In the genomic region with DNA sequence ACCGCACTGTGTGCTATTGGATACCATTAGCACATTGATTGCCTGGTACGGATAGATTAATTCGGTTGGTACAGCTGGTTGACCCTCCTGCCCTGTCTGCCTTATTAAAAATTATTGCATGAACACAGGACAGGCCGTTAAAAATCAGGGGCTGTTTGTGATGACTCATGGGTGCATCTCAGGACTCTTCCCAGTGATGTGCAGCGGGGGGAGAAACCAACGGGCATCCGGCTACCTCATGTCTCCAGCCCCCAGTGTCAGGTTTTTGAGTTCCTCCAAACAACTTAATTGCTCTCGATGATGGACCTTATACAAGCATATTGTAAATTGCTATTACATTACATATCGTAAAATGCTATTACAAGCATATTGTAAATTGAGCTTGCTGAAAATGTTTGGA, we compare ENCODE assay signal across 23 cellular contexts.
DNase-seq lines count a peak whose midpoint lies in the region; ATAC-seq, FAIRE-seq and TF ChIP-seq lines count a peak whose summit lies in the region.
"Had no signal": no experiment of that assay in that cellular context is flagged by ENCODE, and none has a peak within 500 bp of the region (broad histone marks: within the 10 kb centered on the region; RNA-seq: fewer than 3 reads in every experiment).

No MANE protein-coding gene starts in this region.

- intact Hi-C loops in CD14-positive monocyte (cut with micrococcal nuclease), result no loop called here
- intact Hi-C loops in sciatic nerve (cut with DNase I), result no loop called here

- CTCF ChIA-PET in activated CD4-positive, alpha-beta memory T cell treated with anti-CD3 and anti-CD28 coated beads, Interleukin-2, amount 10 ng/mL, durations not matched to agents 7 days and 5 days (lab: Charles Lee), result no interaction called here

- ATAC-seq in sciatic nerve, result peak; percentile 46
- no peak for ATAC-seq in activated naive CD8-positive, alpha-beta T cell treated with anti-CD3 and anti-CD28 coated beads, Interleukin-2, amount 50 U/mL, for 24 hours
- no peak for ATAC-seq in activated T-cell treated with anti-CD3 and anti-CD28 coated beads, Interleukin-2, amount 50 U/mL, for 72 hours (replicated peaks in 1 of 2)
- ATAC-seq: GM12878, heart left ventricle had no signal

- H3K4me3 Mint-ChIP-seq in CD14-positive monocyte, result no peak overlapping the region
- no peak overlapping the region for H3K4me3 Mint-ChIP-seq in activated CD4-positive, alpha-beta memory T cell treated with anti-CD3 and anti-CD28 coated beads, Interleukin-2, amount 10 ng/mL, durations not matched to agents 7 days and 5 days
- no peak overlapping the region for H3K4me3 Mint-ChIP-seq in activated naive CD8-positive, alpha-beta T cell treated with anti-CD3 and anti-CD28 coated beads, Interleukin-2, amount 50 U/mL, for 24 hours
- no peak overlapping the region for H3K4me3 Mint-ChIP-seq in activated T-cell treated with anti-CD3 and anti-CD28 coated beads, Interleukin-2, amount 50 U/mL, for 72 hours

- H3K27ac Mint-ChIP-seq in CD14-positive monocyte, result no peak overlapping the region
- H3K27ac Mint-ChIP-seq in activated CD4-positive, alpha-beta memory T cell treated with anti-CD3 and anti-CD28 coated beads, Interleukin-2, amount 10 ng/mL, durations not matched to agents 7 days and 5 days, result no peak overlapping the region
- no peak overlapping the region for H3K27ac Mint-ChIP-seq in activated naive CD8-positive, alpha-beta T cell treated with anti-CD3 and anti-CD28 coated beads, Interleukin-2, amount 50 U/mL, for 24 hours
- H3K27ac Mint-ChIP-seq in activated T-cell treated with anti-CD3 and anti-CD28 coated beads, Interleukin-2, amount 50 U/mL, for 72 hours, result no peak overlapping the region

- DNase-seq in CD14-positive monocyte (ENCODE audit: low spot score), result peak; percentile 1
- peak; percentile 67 for DNase-seq in HTR-8/SVneo (ENCODE audit: insufficient read length, low spot score)
- DNase-seq in fibroblast of villous mesenchyme (ENCODE audit: low read depth), result peak; percentile 27
- DNase-seq in sciatic nerve (ENCODE audit: low spot score), result no peak
- DNase-seq in activated CD4-positive, alpha-beta memory T cell treated with anti-CD3 and anti-CD28 coated beads, Interleukin-2, amount 10 ng/mL, durations not matched to agents 7 days and 5 days, result no peak
- no peak for DNase-seq in activated naive CD8-positive, alpha-beta T cell treated with anti-CD3 and anti-CD28 coated beads, Interleukin-2, amount 50 U/mL, for 24 hours
- DNase-seq in NCI-H146 (lab: John Stamatoyannopoulos, UW), result no peak
- no peak for DNase-seq in activated T-cell treated with anti-CD3 and anti-CD28 coated beads, Interleukin-2, amount 50 U/mL, for 72 hours
- DNase-seq: activated CD4-positive, alpha-beta T cell treated with anti-CD3 and anti-CD28 coated beads, Interleukin-2, amount 50 U/mL, for 4 hours; activated naive CD4-positive, alpha-beta T cell; central memory CD4-positive, alpha-beta T cell; erythroblast; heart left ventricle; KG1; left ventricle myocardium inferior; NCI-H2029; NCI-H510A; stimulated activated naive CD4-positive, alpha-beta T cell treated with Interleukin-2 at 50 U/mL for 16 hours had no signal

- TF ChIP-seq CTCF in CD14-positive monocyte (IDR thresholded peaks at IDR 0.05) (no peak), fibroblast of villous mesenchyme (IDR thresholded peaks at IDR 0.05; ENCODE audit: insufficient read depth, low read depth, low read length) (no peak)

- FAIRE-seq in HTR-8/SVneo (lab: Jason Lieb, UNC), result no peak
- FAIRE-seq: D721Med, G401.6, GM12878 had no signal

- no peak overlapping the region for H3K4me3 ChIP-seq in fibroblast of villous mesenchyme (ENCODE audit: low read depth, low read length)
- H3K4me3 ChIP-seq: GM12878, heart left ventricle, left ventricle myocardium inferior, right atrium auricular region, tibial nerve had no signal

- no peaks in the 10 kb centered on the region for H3K4me1 Mint-ChIP-seq in CD14-positive monocyte
- no peaks in the 10 kb centered on the region for H3K4me1 Mint-ChIP-seq in activated CD4-positive, alpha-beta memory T cell treated with anti-CD3 and anti-CD28 coated beads, Interleukin-2, amount 10 ng/mL, durations not matched to agents 7 days and 5 days
- no peaks in the 10 kb centered on the region for H3K4me1 Mint-ChIP-seq in activated naive CD8-positive, alpha-beta T cell treated with anti-CD3 and anti-CD28 coated beads, Interleukin-2, amount 50 U/mL, for 24 hours
- H3K4me1 Mint-ChIP-seq in activated T-cell treated with anti-CD3 and anti-CD28 coated beads, Interleukin-2, amount 50 U/mL, for 72 hours (ENCODE audit: low read depth), result no peaks in the 10 kb centered on the region

- peaks cover 0 to 10% (median 5%) of the 10 kb centered on the region in 3 donors for H3K27me3 Mint-ChIP-seq in CD14-positive monocyte (ENCODE audit: low read depth in 3 of 3)
- H3K27me3 Mint-ChIP-seq in activated CD4-positive, alpha-beta memory T cell treated with anti-CD3 and anti-CD28 coated beads, Interleukin-2, amount 10 ng/mL, durations not matched to agents 7 days and 5 days, result no peaks in the 10 kb centered on the region
- no peaks in the 10 kb centered on the region for H3K27me3 Mint-ChIP-seq in activated naive CD8-positive, alpha-beta T cell treated with anti-CD3 and anti-CD28 coated beads, Interleukin-2, amount 50 U/mL, for 24 hours
- H3K27me3 Mint-ChIP-seq in activated T-cell treated with anti-CD3 and anti-CD28 coated beads, Interleukin-2, amount 50 U/mL, for 72 hours (ENCODE audit: low read depth), result no peaks in the 10 kb centered on the region

- POLR2A ChIA-PET in activated CD4-positive, alpha-beta memory T cell treated with anti-CD3 and anti-CD28 coated beads, Interleukin-2, amount 10 ng/mL, durations not matched to agents 7 days and 5 days (lab: Charles Lee), result no interaction called here

- H3K36me3 Mint-ChIP-seq in CD14-positive monocyte, result no peaks in the 10 kb centered on the region
- no peaks in the 10 kb centered on the region for H3K36me3 Mint-ChIP-seq in activated CD4-positive, alpha-beta memory T cell treated with anti-CD3 and anti-CD28 coated beads, Interleukin-2, amount 10 ng/mL, durations not matched to agents 7 days and 5 days (ENCODE audit: low read depth)
- no peaks in the 10 kb centered on the region for H3K36me3 Mint-ChIP-seq in activated naive CD8-positive, alpha-beta T cell treated with anti-CD3 and anti-CD28 coated beads, Interleukin-2, amount 50 U/mL, for 24 hours (ENCODE audit: low read depth)
- H3K36me3 Mint-ChIP-seq in activated T-cell treated with anti-CD3 and anti-CD28 coated beads, Interleukin-2, amount 50 U/mL, for 72 hours (ENCODE audit: insufficient read depth in 2 of 2), result no peaks in the 10 kb centered on the region

- no peaks in the 10 kb centered on the region for H3K9me3 Mint-ChIP-seq in CD14-positive monocyte
- H3K9me3 Mint-ChIP-seq in activated CD4-positive, alpha-beta memory T cell treated with anti-CD3 and anti-CD28 coated beads, Interleukin-2, amount 10 ng/mL, durations not matched to agents 7 days and 5 days, result no peaks in the 10 kb centered on the region
- H3K9me3 Mint-ChIP-seq in activated naive CD8-positive, alpha-beta T cell treated with anti-CD3 and anti-CD28 coated beads, Interleukin-2, amount 50 U/mL, for 24 hours, result no peaks in the 10 kb centered on the region
- no peaks in the 10 kb centered on the region for H3K9me3 Mint-ChIP-seq in activated T-cell treated with anti-CD3 and anti-CD28 coated beads, Interleukin-2, amount 50 U/mL, for 72 hours

Comparison
In these comparisons a context has a peak if more than half of its experiments do, and no peak if none do; other contexts are left out.
1. DNase-seq: peak in CD14-positive monocyte (single experiment), HTR-8/SVneo (single experiment) and fibroblast of villous mesenchyme (single experiment); none in sciatic nerve (single experiment), activated CD4-positive, alpha-beta memory T cell treated with anti-CD3 and anti-CD28 coated beads, Interleukin-2, amount 10 ng/mL, durations not matched to agents 7 days and 5 days (single experiment), activated naive CD8-positive, alpha-beta T cell treated with anti-CD3 and anti-CD28 coated beads, Interleukin-2, amount 50 U/mL, for 24 hours (single experiment), NCI-H146 (single experiment) and activated T-cell treated with anti-CD3 and anti-CD28 coated beads, Interleukin-2, amount 50 U/mL, for 72 hours (0 of 2).